ENCODE assay signal across 2 cellular contexts in the genomic region with DNA sequence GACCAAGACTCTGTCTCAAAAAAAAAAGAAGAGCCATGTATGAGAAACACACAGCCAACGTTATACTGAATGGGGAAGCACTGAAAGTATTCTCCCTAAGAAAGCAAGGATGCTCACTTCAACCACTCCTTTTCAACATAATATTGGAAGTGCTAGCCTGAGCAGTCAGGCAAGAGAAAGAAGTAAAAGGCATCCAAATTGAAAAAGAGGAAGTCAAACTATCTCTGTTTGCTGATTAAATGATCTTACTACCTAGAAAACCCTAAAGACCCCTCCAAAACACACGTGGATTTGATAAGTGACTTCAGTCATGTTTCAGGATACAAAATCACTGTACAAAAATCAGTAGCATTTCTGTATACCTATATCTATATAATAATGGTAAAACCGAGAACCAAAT.
TF ChIP-seq lines count a peak whose summit lies in the region.

No MANE protein-coding gene starts in this region.

TF ChIP-seq in GM12891, 5 proteins besides CTCF, POLR2A, EP300 and RAD21:
- TF ChIP-seq TAF1 (IDR thresholded peaks at IDR 0.05; ENCODE audit: low read depth, low read length) (no peak), SPI1 (IDR thresholded peaks at IDR 0.05; ENCODE audit: low read depth, low read length) (peak; percentile 55)

TF ChIP-seq in GM12878, 131 proteins besides CTCF, POLR2A, EP300 and RAD21:
- TF ChIP-seq ZNF24 (IDR thresholded peaks at IDR 0.05) (no peak), BCL11A (IDR thresholded peaks at IDR 0.05; ENCODE audit: low read depth, low read length) (no peak), ZNF622 (IDR thresholded peaks at IDR 0.05) (no peak), SPI1 (IDR thresholded peaks at IDR 0.05; ENCODE audit: borderline replicate concordance, insufficient read depth, low read depth, low read length) (peak; percentile 30; the same call in 1 of the 2 replicates), MAX (IDR thresholded peaks at IDR 0.05; ENCODE audit: low read depth, low read length) (no peak)
